22 cellular contexts compared by ENCODE assay signal in the genomic region with DNA sequence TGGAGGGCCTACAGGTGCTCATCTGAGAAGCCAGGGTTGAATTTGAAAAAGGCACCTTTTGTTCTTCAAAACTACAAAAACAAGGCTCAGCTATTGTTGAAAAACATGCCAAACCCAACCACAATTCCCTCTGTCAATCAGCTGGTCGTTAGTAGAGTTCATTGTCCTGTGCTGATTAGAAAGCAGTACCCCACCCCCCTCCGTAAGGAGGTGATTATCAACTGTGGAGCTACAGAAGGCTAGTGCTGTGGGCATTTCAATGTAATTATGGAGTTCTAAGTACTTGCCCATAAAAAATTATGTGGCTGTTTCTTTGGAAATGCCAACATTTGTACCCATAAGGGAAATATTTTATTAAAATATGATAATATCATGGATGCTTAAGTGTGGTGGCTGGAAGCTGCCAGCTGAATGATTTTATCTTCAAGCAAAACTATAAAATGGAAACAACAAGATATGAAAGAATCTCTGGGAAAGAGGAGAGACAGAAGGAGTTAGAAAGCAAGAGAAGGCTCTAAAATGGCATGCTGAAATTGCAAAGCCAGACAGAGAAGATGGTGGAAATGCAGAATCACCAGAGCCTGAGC.
"Had no signal": no experiment of that assay in that cellular context is flagged by ENCODE, and none has a peak within 500 bp of the region (broad histone marks: within the 10 kb centered on the region; RNA-seq: fewer than 3 reads in every experiment).

No MANE protein-coding gene starts in this region.

- DNase-seq: activated CD4-positive, alpha-beta T cell treated with anti-CD3 and anti-CD28 coated beads for 1 hour; activated CD4-positive, alpha-beta T cell treated with anti-CD3 and anti-CD28 coated beads, Interleukin-2, amount 50 U/mL, for 1 hour; activated CD8-positive, alpha-beta T cell treated with anti-CD3 and anti-CD28 coated beads for 36 hours; activated gamma-delta T cell treated with Interleukin-2 at 50 U/mL for 16 hours; activated naive CD4-positive, alpha-beta T cell treated with anti-CD3 and anti-CD28 coated beads, Interleukin-2, amount 50 U/mL, for 16 hours; activated T-cell treated with anti-CD3 and anti-CD28 coated beads, Interleukin-2, amount 50 U/mL, for 4 hours; amniotic stem cell; caudate nucleus; islet precursor cell; left ventricle myocardium inferior; mucosa of descending colon; posterior cingulate gyrus; right cardiac atrium; stimulated activated CD4-positive, alpha-beta T cell treated with anti-CD3 and anti-CD28 coated beads, Interleukin-15, amount 100 ng/mL, for 24 hours; stimulated activated naive CD4-positive, alpha-beta T cell had no signal

- H3K9me3 ChIP-seq: left ventricle myocardium inferior, mucosa of descending colon, tibial nerve had no signal

- H3K4me1 ChIP-seq: left ventricle myocardium inferior, tibial nerve had no signal

- H3K79me2 ChIP-seq: hepatocyte had no signal

- H3K36me3 Mint-ChIP-seq: WTC11 had no signal

- H3K4me3 ChIP-seq: hepatocyte, left ventricle myocardium inferior, lung, mucosa of descending colon, tibial nerve had no signal

- H3K27ac ChIP-seq: epithelial cell of prostate, hepatocyte, left ventricle myocardium inferior, tibial nerve had no signal

- H3K27me3 ChIP-seq: hepatocyte, tibial nerve had no signal

- H3K4me1 Mint-ChIP-seq: activated T-helper 17 cell treated with anti-CD3 and anti-CD28 coated beads, Interleukin-2, amount 50 U/mL, for 72 hours had no signal

- H3K4me3 Mint-ChIP-seq: activated CD8-positive, alpha-beta T cell treated with anti-CD3 and anti-CD28 coated beads for 36 hours; activated T-cell treated with anti-CD3 and anti-CD28 coated beads, Interleukin-2, amount 50 U/mL, for 4 hours; activated T-helper 17 cell treated with anti-CD3 and anti-CD28 coated beads, Interleukin-2, amount 50 U/mL, for 72 hours; natural killer cell treated with Interleukin-12 subunit alpha and Interleukin-12 subunit beta and Interleukin-15 and Interleukin-18, amount 100 ng/mL, for 72 hours; WTC11 had no signal

- H3K27ac Mint-ChIP-seq: activated CD8-positive, alpha-beta T cell treated with anti-CD3 and anti-CD28 coated beads for 36 hours; activated T-helper 17 cell treated with anti-CD3 and anti-CD28 coated beads, Interleukin-2, amount 50 U/mL, for 72 hours; natural killer cell treated with Interleukin-12 subunit alpha and Interleukin-12 subunit beta and Interleukin-15 and Interleukin-18, amount 100 ng/mL, for 72 hours; WTC11 had no signal

- H3K9me3 Mint-ChIP-seq: activated CD8-positive, alpha-beta T cell treated with anti-CD3 and anti-CD28 coated beads for 36 hours; activated T-cell treated with anti-CD3 and anti-CD28 coated beads, Interleukin-2, amount 50 U/mL, for 4 hours; natural killer cell treated with Interleukin-12 subunit alpha and Interleukin-12 subunit beta and Interleukin-15 and Interleukin-18, amount 100 ng/mL, for 72 hours had no signal

- H2AFZ ChIP-seq: hepatocyte had no signal

- H3K36me3 ChIP-seq: left ventricle myocardium inferior had no signal

- H3K27me3 Mint-ChIP-seq: activated CD8-positive, alpha-beta T cell treated with anti-CD3 and anti-CD28 coated beads for 36 hours; activated T-helper 17 cell treated with anti-CD3 and anti-CD28 coated beads, Interleukin-2, amount 50 U/mL, for 72 hours; natural killer cell treated with Interleukin-12 subunit alpha and Interleukin-12 subunit beta and Interleukin-15 and Interleukin-18, amount 100 ng/mL, for 72 hours had no signal

- H3K4me2 ChIP-seq: hepatocyte had no signal
